Comparison of ENCODE assay signal across 17 cellular contexts in genomic region chr1:161884475-161884874, GRCh38.
A peak's percentile ranks its signal among the peaks of the same experiment; 100 is the strongest.
DNase-seq lines count a peak whose midpoint lies in the region; ATAC-seq, FAIRE-seq and TF ChIP-seq lines count a peak whose summit lies in the region.
"Had no signal": no experiment of that assay in that cellular context is flagged by ENCODE, and none has a peak within 500 bp of the region (broad histone marks: within the 10 kb centered on the region; RNA-seq: fewer than 3 reads in every experiment).

No MANE protein-coding gene starts in this region.

- ATAC-seq in pancreas, result peak; percentile 56 to 57 (median 56)
- ATAC-seq in HG02970 (IDR thresholded peaks at IDR 0.05; ENCODE audit: low FRiP score, unreplicated experiment), result no peak
- ATAC-seq: HepG2; natural killer cell; stimulated activated memory B cell treated with anti-CD40 and anti-IgM and Interleukin-4, amounts not matched to agents 10 μg/mL and 1 μg/mL and 100 μg/mL, for 72 hours had no signal

- H3K4me1 ChIP-seq in HEK293 (ENCODE audit: control insufficient read depth, insufficient read depth, low read length) (peaks cover 23% of the 10 kb centered on the region), astrocyte (ENCODE audit: insufficient read depth, low read length) (peaks cover 9% of the 10 kb centered on the region), pancreas (peaks cover 0 to 21% (median 4%) of the 10 kb centered on the region in 3 donors)

- CTCF ChIA-PET in HEK293 (lab: Yijun Ruan, JAX), result interaction anchor here (1.3 kb wide), 2 partner anchors 11 to 153 kb away, joined by 3 to 5 read pairs; no protein-coding TSS in a partner anchor

- H3K4me2 ChIP-seq in astrocyte (ENCODE audit: low read length), result peak overlapping the region; percentile 62

- POLR2A ChIA-PET in HEK293 (lab: Yijun Ruan, JAX), result no interaction called here

- WGBS in pancreas, 2 donors, result 16 to 27% methylated on average over 2 of the region's 2 CpGs

- H3K36me3 ChIP-seq in HEK293 (ENCODE audit: control insufficient read depth in 2 of 2, insufficient read depth in 1 of 2, low read length in 2 of 2) (peaks cover 0 to 8% of the 10 kb centered on the region in 2 experiments; a peak in 1 of 3 replicates), astrocyte (ENCODE audit: insufficient read depth, low read length) (no peaks in the 10 kb centered on the region), pancreas (no peaks in the 10 kb centered on the region)

- intact Hi-C loops in pancreas (cut with DNase I), result no loop called here

- H3K79me2 ChIP-seq in astrocyte (ENCODE audit: insufficient read depth, low read length), result no peaks in the 10 kb centered on the region

- DNase-seq in NCI-H2029 (lab: John Stamatoyannopoulos, UW), result peak; percentile 35
- no peak for DNase-seq in astrocyte (ENCODE audit: low read depth)
- no peak for DNase-seq in pancreas
- no peak for DNase-seq in GF-D8 (lab: John Stamatoyannopoulos, UW)
- DNase-seq in NCI-H2227 treated with DMSO at 0.1 percent for 48 hours (lab: John Stamatoyannopoulos, UW), result no peak
- DNase-seq in SW480 (ENCODE audit: low spot score), result no peak
- DNase-seq: activated CD4-positive, CD25-positive, alpha-beta regulatory T cell treated with anti-CD3 and anti-CD28 coated beads, Interleukin-2, amount 50 U/mL, for 72 hours; CD4-positive, alpha-beta T cell; natural killer cell; retina; stimulated activated CD4-positive, alpha-beta T cell treated with anti-CD3 and anti-CD28 coated beads, Interleukin-4, amount 100 ng/mL, for 24 hours; SW 1271 had no signal

- H3K9me3 Mint-ChIP-seq in astrocyte (ENCODE audit: unreplicated experiment), result no peaks in the 10 kb centered on the region
- H3K9me3 Mint-ChIP-seq: activated naive CD4-positive, alpha-beta T cell treated with anti-CD3 and anti-CD28 coated beads, Interleukin-2, amount 50 U/mL, for 24 hours; CD4-positive, alpha-beta T cell; natural killer cell; stimulated activated memory B cell treated with anti-CD40 and anti-IgM and Interleukin-4, amounts not matched to agents 10 μg/mL and 1 μg/mL and 100 μg/mL, for 72 hours had no signal

- H3K36me3 Mint-ChIP-seq in astrocyte (ENCODE audit: low read depth, unreplicated experiment), result no peaks in the 10 kb centered on the region

- no peaks in the 10 kb centered on the region for H3K9me3 ChIP-seq in HEK293 (ENCODE audit: control insufficient read depth, insufficient read depth, low read depth, low read length)
- no peaks in the 10 kb centered on the region for H3K9me3 ChIP-seq in astrocyte (ENCODE audit: insufficient read depth, low read depth, low read length)
- H3K9me3 ChIP-seq in pancreas, result no peaks in the 10 kb centered on the region

- H3K27ac Mint-ChIP-seq in astrocyte (ENCODE audit: unreplicated experiment), result no peak overlapping the region
- H3K27ac Mint-ChIP-seq: activated naive CD4-positive, alpha-beta T cell treated with anti-CD3 and anti-CD28 coated beads, Interleukin-2, amount 50 U/mL, for 24 hours; CD4-positive, alpha-beta T cell; natural killer cell; stimulated activated memory B cell treated with anti-CD40 and anti-IgM and Interleukin-4, amounts not matched to agents 10 μg/mL and 1 μg/mL and 100 μg/mL, for 72 hours had no signal

- H3K9ac ChIP-seq in astrocyte (ENCODE audit: low read length), result no peak overlapping the region

- FAIRE-seq in astrocyte (lab: Jason Lieb, UNC) (no peak), pancreas (lab: Jason Lieb, UNC) (peak; percentile 20)
- FAIRE-seq: HepG2 had no signal

- no peaks in the 10 kb centered on the region for H3K27me3 Mint-ChIP-seq in astrocyte (ENCODE audit: low read depth, unreplicated experiment)
- H3K27me3 Mint-ChIP-seq: activated naive CD4-positive, alpha-beta T cell treated with anti-CD3 and anti-CD28 coated beads, Interleukin-2, amount 50 U/mL, for 24 hours; CD4-positive, alpha-beta T cell; stimulated activated memory B cell treated with anti-CD40 and anti-IgM and Interleukin-4, amounts not matched to agents 10 μg/mL and 1 μg/mL and 100 μg/mL, for 72 hours had no signal

- H4K20me1 ChIP-seq in astrocyte (ENCODE audit: insufficient read depth, low read length), result no peaks in the 10 kb centered on the region

- H3K4me3 ChIP-seq in HEK293 (ENCODE audit: low read depth, low read length), result no peak overlapping the region
- no peak overlapping the region for H3K4me3 ChIP-seq in astrocyte (ENCODE audit: insufficient read depth, low read depth, low read length)
- H3K4me3 ChIP-seq in pancreas, result no peak overlapping the region

- H3K4me1 Mint-ChIP-seq in astrocyte (ENCODE audit: low read depth, unreplicated experiment), result peaks cover 11% of the 10 kb centered on the region
- H3K4me1 Mint-ChIP-seq: stimulated activated memory B cell treated with anti-CD40 and anti-IgM and Interleukin-4, amounts not matched to agents 10 μg/mL and 1 μg/mL and 100 μg/mL, for 72 hours had no signal

- H3K4me3 Mint-ChIP-seq in astrocyte (ENCODE audit: unreplicated experiment), result no peak overlapping the region
- H3K4me3 Mint-ChIP-seq: activated naive CD4-positive, alpha-beta T cell treated with anti-CD3 and anti-CD28 coated beads, Interleukin-2, amount 50 U/mL, for 24 hours; CD4-positive, alpha-beta T cell; natural killer cell; stimulated activated memory B cell treated with anti-CD40 and anti-IgM and Interleukin-4, amounts not matched to agents 10 μg/mL and 1 μg/mL and 100 μg/mL, for 72 hours had no signal

- TF ChIP-seq CTCF in HEK293 (tag by site-specific recombination; IDR thresholded peaks at IDR 0.05), result no peak
- no peak for TF ChIP-seq CTCF in astrocyte (IDR thresholded peaks at IDR 0.05; ENCODE audit: insufficient read depth, low read depth, low read length)
- no peak for TF ChIP-seq CTCF in pancreas (IDR thresholded peaks at IDR 0.05)

- H3K27ac ChIP-seq in HEK293 (ENCODE audit: extremely low read depth, low read depth, low read length) (no peak overlapping the region), astrocyte (ENCODE audit: low read depth, low read length) (peak overlapping the region; percentile 45), pancreas (no peak overlapping the region)

- no peak overlapping the region for H2AFZ ChIP-seq in astrocyte (ENCODE audit: low read depth, low read length)

- H3K27me3 ChIP-seq in astrocyte (ENCODE audit: insufficient read depth, low read length) (no peaks in the 10 kb centered on the region), pancreas (no peaks in the 10 kb centered on the region)

TF ChIP-seq in HEK293, 187 proteins besides CTCF, POLR2A, EP300 and RAD21:
- no peak for TF ChIP-seq ZNF664 (tag by site-specific recombination; IDR thresholded peaks at IDR 0.05)
- TF ChIP-seq, protein P1, sequence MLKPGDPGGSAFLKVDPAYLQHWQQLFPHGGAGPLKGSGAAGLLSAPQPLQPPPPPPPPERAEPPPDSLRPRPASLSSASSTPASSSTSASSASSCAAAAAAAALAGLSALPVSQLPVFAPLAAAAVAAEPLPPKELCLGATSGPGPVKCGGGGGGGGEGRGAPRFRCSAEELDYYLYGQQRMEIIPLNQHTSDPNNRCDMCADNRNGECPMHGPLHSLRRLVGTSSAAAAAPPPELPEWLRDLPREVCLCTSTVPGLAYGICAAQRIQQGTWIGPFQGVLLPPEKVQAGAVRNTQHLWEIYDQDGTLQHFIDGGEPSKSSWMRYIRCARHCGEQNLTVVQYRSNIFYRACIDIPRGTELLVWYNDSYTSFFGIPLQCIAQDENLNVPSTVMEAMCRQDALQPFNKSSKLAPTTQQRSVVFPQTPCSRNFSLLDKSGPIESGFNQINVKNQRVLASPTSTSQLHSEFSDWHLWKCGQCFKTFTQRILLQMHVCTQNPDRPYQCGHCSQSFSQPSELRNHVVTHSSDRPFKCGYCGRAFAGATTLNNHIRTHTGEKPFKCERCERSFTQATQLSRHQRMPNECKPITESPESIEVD (tag by site-specific recombination; IDR thresholded peaks at IDR 0.05), result peak; percentile 88
- no peak for TF ChIP-seq ZNF548 (tag by site-specific recombination; IDR thresholded peaks at IDR 0.05)
- TF ChIP-seq IKZF3 (tag by site-specific recombination; IDR thresholded peaks at IDR 0.05), result peak; percentile 52; the same call in 1 of the 2 replicates
- no peak for TF ChIP-seq ZBTB44 (tag by site-specific recombination; IDR thresholded peaks at IDR 0.05)
- 0 out of 2 replicates have a peak, but pooled peaks have one; percentile 35 for TF ChIP-seq KLF10 (tag by site-specific recombination; IDR thresholded peaks at IDR 0.05)
- TF ChIP-seq GLIS1 (tag by site-specific recombination; IDR thresholded peaks at IDR 0.05), result 0 out of 2 replicates have a peak, but pooled peaks have one; percentile 8
- TF ChIP-seq ZBTB6 (tag by site-specific recombination; IDR thresholded peaks at IDR 0.05), result peak; percentile 92; the same call in 1 of the 2 replicates
- TF ChIP-seq MEIS1 (CRISPR knock-in tag; IDR thresholded peaks at IDR 0.05; ENCODE audit: borderline replicate concordance), result no peak
